ENCODE assay signal across 25 cellular contexts in genomic region chrX:17164936-17165335, GRCh38.
"Had no signal": no experiment of that assay in that cellular context is flagged by ENCODE, and none has a peak within 500 bp of the region (broad histone marks: within the 10 kb centered on the region; RNA-seq: fewer than 3 reads in every experiment).

No MANE protein-coding gene starts in this region.

- DNase-seq: activated CD4-positive, alpha-beta T cell treated with anti-CD3 and anti-CD28 coated beads, Interleukin-2, amount 50 U/mL, for 1 hour; activated CD4-positive, CD25-positive, alpha-beta regulatory T cell treated with anti-CD3 and anti-CD28 coated beads, Interleukin-2, amount 50 U/mL, for 72 hours; activated CD8-positive, alpha-beta T cell treated with anti-CD3 and anti-CD28 coated beads for 36 hours; activated naive CD4-positive, alpha-beta T cell; activated T-cell treated with anti-CD3 and anti-CD28 coated beads, Interleukin-2, amount 50 U/mL, for 48 hours; central memory CD4-positive, alpha-beta T cell; islet precursor cell; left colon; midbrain; naive thymus-derived CD8-positive, alpha-beta T cell; occipital lobe; right cardiac atrium; SK-N-SH; stimulated activated CD4-positive, alpha-beta T cell treated with anti-CD3 and anti-CD28 coated beads, Interleukin-15, amount 100 ng/mL, for 24 hours; stimulated activated CD4-positive, alpha-beta T cell treated with anti-CD3 and anti-CD28 coated beads, Interleukin-2, amount 100 ng/mL, for 24 hours; stimulated activated naive B cell treated with anti-CD40 and anti-IgM and Interleukin-4, amounts not matched to agents 10 μg/mL and 1 μg/mL and 100 μg/mL, for 72 hours; SW 1271; T-helper 9 cell had no signal

- H3K4me3 ChIP-seq: gastroesophageal sphincter, hepatocyte, neural progenitor cell, tibial nerve had no signal

- H3K79me2 ChIP-seq: hepatocyte had no signal

- ATAC-seq: activated CD8-positive, alpha-beta T cell treated with anti-CD3 and anti-CD28 coated beads for 36 hours; activated naive CD4-positive, alpha-beta T cell treated with anti-CD3 and anti-CD28 coated beads, Interleukin-2, amount 50 U/mL, for 72 hours; gastroesophageal sphincter; left colon; naive thymus-derived CD8-positive, alpha-beta T cell; right cardiac atrium; stimulated activated naive B cell treated with anti-CD40 and anti-IgM and Interleukin-4, amounts not matched to agents 10 μg/mL and 1 μg/mL and 100 μg/mL, for 72 hours had no signal

- H2AFZ ChIP-seq: hepatocyte, neural progenitor cell had no signal

- FAIRE-seq: endothelial cell of umbilical vein, TTC549 had no signal

- H3K36me3 ChIP-seq: gastroesophageal sphincter, neural progenitor cell, tibial nerve had no signal

- H3K27ac ChIP-seq: gastroesophageal sphincter, hepatocyte, neural progenitor cell, tibial nerve had no signal

- H3K4me2 ChIP-seq: hepatocyte, neural progenitor cell, SK-N-SH had no signal

- H3K27me3 ChIP-seq: gastroesophageal sphincter, hepatocyte, neural progenitor cell, tibial nerve had no signal

- H3K9ac ChIP-seq: neural progenitor cell, SK-N-SH had no signal

- H3K4me1 ChIP-seq: gastroesophageal sphincter, neural progenitor cell, tibial nerve had no signal
